ENCODE assay signal across 7 cellular contexts in the genomic region with DNA sequence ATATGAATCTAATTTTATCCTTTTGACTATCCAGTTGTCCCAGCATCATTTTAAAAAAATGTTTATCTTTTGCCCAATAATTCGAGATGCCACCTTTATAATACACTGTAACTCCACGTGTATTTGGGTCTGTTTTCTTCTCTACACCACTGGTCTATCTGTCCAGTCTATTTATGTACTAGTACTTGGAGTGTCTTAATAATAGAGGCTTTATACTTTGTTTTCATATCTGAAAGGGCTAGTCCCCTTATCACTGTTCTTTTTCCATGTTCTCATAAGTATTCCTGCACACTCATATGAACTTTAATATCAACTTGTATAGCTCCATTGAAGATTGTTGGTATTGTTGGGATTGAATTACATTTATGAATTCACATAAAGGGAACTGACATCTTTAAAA.
"Had no signal": no experiment of that assay in that cellular context is flagged by ENCODE, and none has a peak within 500 bp of the region (broad histone marks: within the 10 kb centered on the region; RNA-seq: fewer than 3 reads in every experiment).

No MANE protein-coding gene starts in this region.

- H3K4me1 ChIP-seq: HAP-1 had no signal

- H3K4me3 ChIP-seq: GM23248, HAP-1 had no signal

- ATAC-seq: HCT116 had no signal

- DNase-seq: GM23248, GOT3, H7, HFFc6, IMR-90 had no signal

- H3K9me3 ChIP-seq: HAP-1 had no signal

- H3K27ac ChIP-seq: GM23248 had no signal

- H3K36me3 ChIP-seq: HAP-1 had no signal
